11 cellular contexts compared by ENCODE assay signal in the genomic region with DNA sequence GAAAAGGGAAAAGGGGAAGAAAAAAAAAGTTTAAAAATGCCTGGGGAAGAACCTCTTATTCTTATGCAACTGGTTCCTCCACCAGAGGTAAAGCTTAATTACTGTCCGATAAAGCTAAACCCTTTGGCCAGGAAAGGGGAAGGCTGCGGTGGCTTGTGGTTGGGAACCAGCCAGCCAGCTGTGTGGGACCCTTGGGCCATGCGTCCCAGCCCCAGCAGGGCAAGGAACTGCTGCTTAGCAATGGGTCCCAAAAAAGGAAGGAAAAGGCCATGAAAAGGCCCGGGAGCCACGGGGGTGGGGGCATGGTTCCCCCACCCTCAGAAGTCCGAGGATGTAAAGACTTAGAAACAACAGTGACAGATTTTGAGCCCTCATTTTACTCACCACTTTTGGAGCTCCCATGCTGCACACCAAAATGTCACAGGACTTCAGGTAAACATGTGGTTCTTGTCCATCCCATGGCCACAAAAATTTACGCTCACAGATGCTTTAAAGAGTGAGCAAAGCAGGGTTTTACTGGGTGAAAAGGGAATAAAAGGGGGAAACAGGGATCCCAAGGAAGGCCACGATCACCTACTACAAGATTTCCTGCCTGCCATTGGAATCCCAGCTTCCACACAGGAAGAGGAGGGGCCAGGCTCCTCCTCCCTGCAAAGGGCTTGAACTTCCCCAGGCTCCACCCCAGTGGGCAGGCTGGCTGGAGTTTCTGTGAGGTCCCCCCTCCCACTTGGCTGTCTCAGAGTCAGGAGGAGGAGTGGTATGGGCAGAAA.
A peak's percentile ranks its signal among the peaks of the same experiment; 100 is the strongest.
DNase-seq lines count a peak whose midpoint lies in the region; ATAC-seq and TF ChIP-seq lines count a peak whose summit lies in the region.
"Had no signal": no experiment of that assay in that cellular context is flagged by ENCODE, and none has a peak within 500 bp of the region (broad histone marks: within the 10 kb centered on the region; RNA-seq: fewer than 3 reads in every experiment).

No MANE protein-coding gene starts in this region.

- H3K36me3 ChIP-seq in heart left ventricle (no peaks in the 10 kb centered on the region), gastroesophageal sphincter (no peaks in the 10 kb centered on the region), aorta (ENCODE audit: control insufficient read depth in 1 of 2, insufficient read depth in 2 of 2, low read length in 1 of 2) (no peaks in the 10 kb centered on the region)
- H3K36me3 ChIP-seq: breast epithelium had no signal

- H3K9me3 ChIP-seq in heart left ventricle (peaks cover 0 to 24% (median 3%) of the 10 kb centered on the region in 12 donors), gastroesophageal sphincter (peaks cover 0 to 8% (median 0%) of the 10 kb centered on the region in 3 donors), aorta (ENCODE audit: control insufficient read depth, low read length) (peaks cover 2% of the 10 kb centered on the region)

- peak overlapping the region in 9 of 12 donors; percentile 5 to 54 (median 33) for H3K4me3 ChIP-seq in heart left ventricle
- peak overlapping the region in 1 of 2 donors; percentile 15 for H3K4me3 ChIP-seq in gastroesophageal sphincter
- no peak overlapping the region for H3K4me3 ChIP-seq in aorta (ENCODE audit: low read length in 2 of 2)

- ATAC-seq in heart left ventricle (peak; percentile 52 to 74 (median 60)), gastroesophageal sphincter (peak; percentile 58), aorta (ENCODE audit: low FRiP score) (peak; percentile 54)
- no peak for ATAC-seq in stimulated activated naive CD8-positive, alpha-beta T cell treated with anti-CD3 and anti-CD28 coated beads, Interleukin-15, Interleukin-2, amounts not matched to agents 100 U/mL and 50 U/mL, for 24 hours
- ATAC-seq: activated T-cell treated with anti-CD3 and anti-CD28 coated beads, Interleukin-2, amount 50 U/mL, for 72 hours had no signal

- H3K27ac ChIP-seq in heart left ventricle (peak overlapping the region in 3 of 12 donors; percentile 11 to 40 (median 23)), gastroesophageal sphincter (no peak overlapping the region), aorta (ENCODE audit: low read depth in 1 of 2, low read length in 2 of 2) (no peak overlapping the region)
- H3K27ac ChIP-seq: breast epithelium had no signal

- no peak for TF ChIP-seq CTCF in heart left ventricle (IDR thresholded peaks at IDR 0.05)
- TF ChIP-seq CTCF in gastroesophageal sphincter (IDR thresholded peaks at IDR 0.05) = no peak

- H3K4me1 ChIP-seq in heart left ventricle (peaks cover 0 to 3% (median 0%) of the 10 kb centered on the region in 12 donors), gastroesophageal sphincter (no peaks in the 10 kb centered on the region), aorta (ENCODE audit: control insufficient read depth in 1 of 2, insufficient read depth in 2 of 2, low read length in 2 of 2) (no peaks in the 10 kb centered on the region)
- H3K4me1 ChIP-seq: breast epithelium had no signal

- peak in 2 of 5 donors; percentile 19 to 45 for DNase-seq in heart left ventricle
- no peak for DNase-seq in cardiac septum (ENCODE audit: low spot score)
- peak; percentile 91 for DNase-seq in OCI-M1 (lab: John Stamatoyannopoulos, UW)
- DNase-seq in aorta = peak in 1 of 2 donors; percentile 59
- no peak for DNase-seq in NCI-H2171 (lab: John Stamatoyannopoulos, UW)
- DNase-seq in stimulated activated naive CD8-positive, alpha-beta T cell treated with anti-CD3 and anti-CD28 coated beads, Interleukin-15, Interleukin-2, amounts not matched to agents 100 U/mL and 50 U/mL, for 24 hours = no peak
- no peak for DNase-seq in activated CD4-positive, alpha-beta T cell treated with anti-CD3 and anti-CD28 coated beads, Interleukin-2, amount 50 U/mL, for 48 hours
- DNase-seq: activated T-cell treated with anti-CD3 and anti-CD28 coated beads, Interleukin-2, amount 50 U/mL, for 72 hours; erythroblast had no signal

- no peaks in the 10 kb centered on the region for H3K27me3 ChIP-seq in heart left ventricle
- no peaks in the 10 kb centered on the region for H3K27me3 ChIP-seq in gastroesophageal sphincter
- no peaks in the 10 kb centered on the region for H3K27me3 ChIP-seq in aorta (ENCODE audit: control insufficient read depth in 1 of 2, insufficient read depth in 2 of 2, low read length in 1 of 2)
- H3K27me3 ChIP-seq: breast epithelium had no signal

- no peak for TF ChIP-seq EP300 in gastroesophageal sphincter (IDR thresholded peaks at IDR 0.05)

- 80 to 84% (median 81%) methylated on average over 8 of the region's 8 CpGs for WGBS in heart left ventricle, 4 donors
- 51 to 84% methylated on average over 6 to 7 of the region's 8 CpGs for WGBS in gastroesophageal sphincter (ENCODE audit: low coverage in 1 of 2), 2 donors
- 92 to 96% methylated on average over 8 of the region's 8 CpGs for WGBS in aorta, 2 donors

- no peak for TF ChIP-seq POLR2A in heart left ventricle (IDR thresholded peaks at IDR 0.05)
- TF ChIP-seq POLR2A in gastroesophageal sphincter (IDR thresholded peaks at IDR 0.05) = no peak

- intact Hi-C loops in heart left ventricle (cut with DNase I) = no loop called here
- intact Hi-C loops in cardiac septum (cut with DNase I) = no loop called here
- intact Hi-C loops in aorta (cut with DNase I) = no loop called here

Comparison
In these comparisons a context has a peak if more than half of its experiments do, and no peak if none do; other contexts are left out.
1. H3K4me3 ChIP-seq: peak in heart left ventricle (9 of 12); none in aorta (0 of 2).